ENCODE assay signal across 23 cellular contexts in genomic region chr2:133213651-133214050, GRCh38.
"Had no signal": no experiment of that assay in that cellular context is flagged by ENCODE, and none has a peak within 500 bp of the region (broad histone marks: within the 10 kb centered on the region; RNA-seq: fewer than 3 reads in every experiment).

No MANE protein-coding gene starts in this region.

- H3K4me2 ChIP-seq: hepatocyte had no signal

- H3K9me3 ChIP-seq: adrenal gland, ascending aorta, prostate gland, thyroid gland, upper lobe of right lung had no signal

- H3K36me3 ChIP-seq: adrenal gland, ascending aorta, left lung, prostate gland, right atrium auricular region, thyroid gland, upper lobe of right lung had no signal

- H3K27ac ChIP-seq: adrenal gland, ascending aorta, foreskin keratinocyte, hepatocyte, left lung, prostate gland, right atrium auricular region, thyroid gland, upper lobe of right lung, WERI-Rb-1 had no signal

- DNase-seq: activated CD8-positive, alpha-beta memory T cell treated with anti-CD3 and anti-CD28 coated beads, Interleukin-2, amount 50 U/mL, for 4 hours; activated T-cell treated with anti-CD3 and anti-CD28 coated beads, Interleukin-2, amount 50 U/mL, for 24 hours; adrenal gland; cerebellar nuclear complex; effector CD4-positive, alpha-beta T cell; foreskin keratinocyte; immature natural killer cell; left lung; naive thymus-derived CD8-positive, alpha-beta T cell; stimulated activated CD4-positive, alpha-beta T cell treated with anti-CD3 and anti-CD28 coated beads, Interleukin-1b, Interleukin-23, amount 100 ng/mL, for 48 hours; substantia nigra; T-helper 1 cell; thyroid gland; upper lobe of right lung; WERI-Rb-1 had no signal

- FAIRE-seq: bronchial epithelial cell, endometrium, TTC549 had no signal

- ATAC-seq: activated T-helper 17 cell treated with anti-CD3 and anti-CD28 coated beads, Interleukin-2, amount 50 U/mL, for 72 hours; foreskin keratinocyte; naive thymus-derived CD8-positive, alpha-beta T cell; upper lobe of right lung had no signal

- H2AFZ ChIP-seq: hepatocyte had no signal

- H3K4me1 ChIP-seq: adrenal gland, ascending aorta, foreskin keratinocyte, left lung, prostate gland, right atrium auricular region, thyroid gland, upper lobe of right lung had no signal

- H3K79me2 ChIP-seq: hepatocyte had no signal

- H3K27me3 ChIP-seq: adrenal gland, ascending aorta, foreskin keratinocyte, hepatocyte, left lung, right atrium auricular region, thyroid gland, upper lobe of right lung had no signal

- H3K4me3 ChIP-seq: adrenal gland, ascending aorta, hepatocyte, left lung, prostate gland, right atrium auricular region, thyroid gland, upper lobe of right lung had no signal
